ENCODE assay signal across 23 cellular contexts in genomic region chr1:155884028-155884950, GRCh38. TPM values are rescaled to one million over a fixed set of nuclear protein-coding genes. Genes with fewer than 3 reads are reported as not detected.
DNase-seq lines count a peak whose midpoint lies in the region; ATAC-seq, FAIRE-seq and TF ChIP-seq lines count a peak whose summit lies in the region.
"Had no signal": no experiment of that assay in that cellular context is flagged by ENCODE, and none has a peak within 500 bp of the region (broad histone marks: within the 10 kb centered on the region; RNA-seq: fewer than 3 reads in every experiment).

No MANE protein-coding gene starts in this region.

- no peak overlapping the region for H3K9ac ChIP-seq in astrocyte (ENCODE audit: low read length)

- H3K4me2 ChIP-seq in astrocyte (ENCODE audit: low read length), result peak overlapping the region; percentile 22

- peaks cover 5% of the 10 kb centered on the region for H3K36me3 Mint-ChIP-seq in astrocyte (ENCODE audit: low read depth, unreplicated experiment)

- no peaks in the 10 kb centered on the region for H3K9me3 Mint-ChIP-seq in astrocyte (ENCODE audit: unreplicated experiment)
- H3K9me3 Mint-ChIP-seq: activated CD4-positive, alpha-beta memory T cell treated with anti-CD3 and anti-CD28 coated beads, Interleukin-2, amount 10 ng/mL, durations not matched to agents 7 days and 5 days; activated T-helper 17 cell treated with anti-CD3 and anti-CD28 coated beads, Interleukin-2, amount 50 U/mL, for 72 hours; CD8-positive, alpha-beta T cell had no signal

- intact Hi-C loops in Right ventricle myocardium inferior (cut with DNase I), result no loop called here
- intact Hi-C loops in Right ventricle myocardium superior (cut with DNase I), result no loop called here

- H3K27me3 Mint-ChIP-seq in astrocyte (ENCODE audit: low read depth, unreplicated experiment), result no peaks in the 10 kb centered on the region
- H3K27me3 Mint-ChIP-seq: activated CD4-positive, alpha-beta memory T cell treated with anti-CD3 and anti-CD28 coated beads, Interleukin-2, amount 10 ng/mL, durations not matched to agents 7 days and 5 days; activated T-helper 17 cell treated with anti-CD3 and anti-CD28 coated beads, Interleukin-2, amount 50 U/mL, for 72 hours had no signal

- FAIRE-seq in astrocyte (lab: Jason Lieb, UNC), result no peak
- FAIRE-seq: frontal cortex, islet of Langerhans had no signal

- H3K27ac ChIP-seq in astrocyte (ENCODE audit: low read depth, low read length), result no peak overlapping the region
- H3K27ac ChIP-seq in thoracic aorta, result peak overlapping the region; percentile 11 to 35
- H3K27ac ChIP-seq: upper lobe of right lung had no signal

- TF ChIP-seq CTCF in astrocyte (IDR thresholded peaks at IDR 0.05; ENCODE audit: insufficient read depth, low read depth, low read length) (no peak), thoracic aorta (IDR thresholded peaks at IDR 0.05) (no peak)

- H3K9me3 ChIP-seq in astrocyte (ENCODE audit: insufficient read depth, low read depth, low read length) (no peaks in the 10 kb centered on the region), thoracic aorta (no peaks in the 10 kb centered on the region)
- H3K9me3 ChIP-seq: MG63, upper lobe of right lung had no signal

- H4K20me1 ChIP-seq in astrocyte (ENCODE audit: insufficient read depth, low read length), result no peaks in the 10 kb centered on the region

- H3K79me2 ChIP-seq in astrocyte (ENCODE audit: insufficient read depth, low read length), result no peaks in the 10 kb centered on the region

- H3K27ac Mint-ChIP-seq in astrocyte (ENCODE audit: unreplicated experiment), result peak overlapping the region; percentile 4
- H3K27ac Mint-ChIP-seq: activated CD4-positive, alpha-beta memory T cell treated with anti-CD3 and anti-CD28 coated beads, Interleukin-2, amount 10 ng/mL, durations not matched to agents 7 days and 5 days; activated T-helper 17 cell treated with anti-CD3 and anti-CD28 coated beads, Interleukin-2, amount 50 U/mL, for 72 hours; CD8-positive, alpha-beta T cell had no signal

- H3K4me1 ChIP-seq in astrocyte (ENCODE audit: insufficient read depth, low read length) (peaks cover 4% of the 10 kb centered on the region), thoracic aorta (ENCODE audit: control insufficient read depth in 1 of 2, low read depth in 2 of 2) (no peaks in the 10 kb centered on the region)
- H3K4me1 ChIP-seq: upper lobe of right lung had no signal

- H3K27me3 ChIP-seq in astrocyte (ENCODE audit: insufficient read depth, low read length) (no peaks in the 10 kb centered on the region), thoracic aorta (replicated peaks; ENCODE audit: insufficient read depth) (no peaks in the 10 kb centered on the region)
- H3K27me3 ChIP-seq: MG63, upper lobe of right lung had no signal

- H3K36me3 ChIP-seq in astrocyte (ENCODE audit: insufficient read depth, low read length) (no peaks in the 10 kb centered on the region), thoracic aorta (peaks cover 27% of the 10 kb centered on the region)

- ATAC-seq in Right ventricle myocardium inferior (peak; percentile 28), Right ventricle myocardium superior (ENCODE audit: poor library complexity) (no peak), thoracic aorta (ENCODE audit: insufficient number of reproducible peaks, low FRiP score, low read depth) (no peak), GM19463 (IDR thresholded peaks at IDR 0.05; ENCODE audit: unreplicated experiment) (no peak)
- ATAC-seq: activated T-helper 17 cell treated with anti-CD3 and anti-CD28 coated beads, Interleukin-2, amount 50 U/mL, for 72 hours; CD8-positive, alpha-beta T cell; upper lobe of right lung had no signal

- DNase-seq in Right ventricle myocardium inferior (ENCODE audit: missing footprints), result no peak
- DNase-seq in Right ventricle myocardium superior, result no peak
- DNase-seq in astrocyte (ENCODE audit: low read depth), result peak; percentile 18
- peak; percentile 34 for DNase-seq in iris pigment epithelial cell (ENCODE audit: low read depth)
- no peak for DNase-seq in thoracic aorta (ENCODE audit: low spot score)
- no peak for DNase-seq in GOT3 (lab: John Stamatoyannopoulos, UW)
- DNase-seq in anterior cingulate cortex (lab: John Stamatoyannopoulos, UW), result no peak
- DNase-seq: activated CD4-positive, alpha-beta memory T cell treated with anti-CD3 and anti-CD28 coated beads, Interleukin-2, amount 10 ng/mL, durations not matched to agents 7 days and 5 days; CD8-positive, alpha-beta T cell; effector memory CD4-positive, alpha-beta T cell; GDM1; MG63; NCI-H2107; SHP77; stimulated activated CD4-positive, alpha-beta T cell treated with anti-CD3 and anti-CD28 coated beads, Interleukin-2, amount 100 ng/mL, for 24 hours; stimulated activated CD8-positive, alpha-beta memory T cell treated with anti-CD3 and anti-CD28 coated beads, Interleukin-4, amount 100 ng/mL, for 48 hours; upper lobe of right lung had no signal

- no peak overlapping the region for H3K4me3 Mint-ChIP-seq in astrocyte (ENCODE audit: unreplicated experiment)
- H3K4me3 Mint-ChIP-seq: activated CD4-positive, alpha-beta memory T cell treated with anti-CD3 and anti-CD28 coated beads, Interleukin-2, amount 10 ng/mL, durations not matched to agents 7 days and 5 days; activated T-helper 17 cell treated with anti-CD3 and anti-CD28 coated beads, Interleukin-2, amount 50 U/mL, for 72 hours; CD8-positive, alpha-beta T cell had no signal

- H2AFZ ChIP-seq in astrocyte (ENCODE audit: low read depth, low read length), result no peak overlapping the region

- H3K4me3 ChIP-seq in astrocyte (ENCODE audit: insufficient read depth, low read depth, low read length) (no peak overlapping the region), thoracic aorta (no peak overlapping the region)
- H3K4me3 ChIP-seq: MG63, upper lobe of right lung had no signal

- peaks cover 11% of the 10 kb centered on the region for H3K4me1 Mint-ChIP-seq in astrocyte (ENCODE audit: low read depth, unreplicated experiment)
- H3K4me1 Mint-ChIP-seq: activated CD4-positive, alpha-beta memory T cell treated with anti-CD3 and anti-CD28 coated beads, Interleukin-2, amount 10 ng/mL, durations not matched to agents 7 days and 5 days; activated T-helper 17 cell treated with anti-CD3 and anti-CD28 coated beads, Interleukin-2, amount 50 U/mL, for 72 hours had no signal

RNA-seq across cellular contexts. Expression of gene SYT11, which starts 24.9 kb away (rescaled TPM):
- total RNA-seq in Right ventricle myocardium inferior, result 9.2 TPM
- 7.0 TPM for total RNA-seq in Right ventricle myocardium superior
- total RNA-seq in astrocyte, result 22.1 and 22.3 TPM in 2 replicates
- total RNA-seq in thoracic aorta, result 10 to 100 TPM; 49.5 to 62.4 TPM

RNA-seq across cellular contexts. Expression of gene RIT1, which starts 26.9 kb away (rescaled TPM):
- total RNA-seq in Right ventricle myocardium inferior (21.7 TPM), Right ventricle myocardium superior (19.0 TPM), astrocyte (59.4 and 63.2 TPM in 2 replicates), thoracic aorta (10 to 100 TPM; 27.1 to 42.8 TPM)

RNA-seq across cellular contexts. Expression of gene GON4L, which starts 27.3 kb away (rescaled TPM):
- total RNA-seq in Right ventricle myocardium inferior (19.3 TPM), Right ventricle myocardium superior (17.9 TPM), astrocyte (52.8 and 58.2 TPM in 2 replicates), thoracic aorta (10 to 100 TPM; 39.3 to 83.2 TPM)

RNA-seq across cellular contexts. Expression of gene KHDC4, which starts 49.9 kb away (rescaled TPM):
- 22.0 TPM for total RNA-seq in Right ventricle myocardium inferior
- 22.5 TPM for total RNA-seq in Right ventricle myocardium superior
- 44.6 and 48.2 TPM in 2 replicates for total RNA-seq in astrocyte
- 10 to 100 TPM; 50.6 to 56.9 TPM for total RNA-seq in thoracic aorta

RNA-seq across cellular contexts. Expression of gene RXFP4, which starts 57.1 kb away (rescaled TPM):
- total RNA-seq in Right ventricle myocardium inferior (not detected), Right ventricle myocardium superior (not detected), astrocyte (not detected in 2 replicates), thoracic aorta (not detected)
- total RNA-seq: A172; activated CD4-positive, alpha-beta memory T cell treated with anti-CD3 and anti-CD28 coated beads, Interleukin-2, amount 10 ng/mL, durations not matched to agents 7 days and 5 days; activated T-helper 17 cell treated with anti-CD3 and anti-CD28 coated beads, Interleukin-2, amount 50 U/mL, for 72 hours; CD8-positive, alpha-beta T cell; frontal cortex; progenitor cell of endocrine pancreas; upper lobe of right lung had no signal

Comparison
In these comparisons a context has a peak if more than half of its experiments do, and no peak if none do; other contexts are left out.
1. DNase-seq: peak in astrocyte (single experiment) and iris pigment epithelial cell (single experiment); none in Right ventricle myocardium inferior (single experiment), Right ventricle myocardium superior (single experiment), thoracic aorta (single experiment), GOT3 (single experiment) and anterior cingulate cortex (0 of 58).